Comparison of ENCODE assay signal across 19 cellular contexts in the genomic region with DNA sequence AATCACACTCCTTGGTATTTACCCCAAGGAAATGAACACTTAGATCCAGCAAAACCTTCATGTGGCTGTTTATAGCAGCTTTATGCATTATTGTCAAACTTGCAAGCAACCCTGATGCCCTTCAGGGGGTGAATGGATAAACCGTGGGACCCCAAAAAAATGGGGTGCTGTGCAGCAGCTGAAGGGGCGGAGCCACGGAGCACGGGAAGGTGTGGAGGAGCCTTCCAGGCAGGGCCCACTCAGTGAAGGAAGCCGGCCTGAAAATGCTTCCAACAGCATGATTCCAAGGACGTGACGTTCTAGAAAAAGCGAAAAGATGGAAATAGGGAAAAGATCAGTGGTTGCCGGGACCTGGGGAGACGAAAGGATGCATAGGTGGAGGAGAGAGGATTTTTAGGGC. TPM values are rescaled to one million over a fixed set of nuclear protein-coding genes. Genes with fewer than 3 reads are reported as not detected.
"Had no signal": no experiment of that assay in that cellular context is flagged by ENCODE, and none has a peak within 500 bp of the region (broad histone marks: within the 10 kb centered on the region; RNA-seq: fewer than 3 reads in every experiment).

No MANE protein-coding gene starts in this region.

- H3K4me3 Mint-ChIP-seq: naive thymus-derived CD4-positive, alpha-beta T cell; nephron progenitor cell had no signal

- ATAC-seq: heart left ventricle; left lung; naive thymus-derived CD4-positive, alpha-beta T cell; psoas muscle had no signal

- DNase-seq: cortex of kidney; effector CD8-positive, alpha-beta T cell; hippocampal formation; mesendoderm; nephron progenitor cell; retina; sigmoid colon; stimulated activated CD4-positive, alpha-beta T cell treated with anti-CD3 and anti-CD28 coated beads, Interleukin-12 subunit alpha, Interleukin-12 subunit beta, amount 100 ng/mL, for 4 hours; stimulated activated CD4-positive, alpha-beta T cell treated with anti-CD3 and anti-CD28 coated beads, Interleukin-2, amount 100 ng/mL, for 48 hours; stimulated activated naive CD4-positive, alpha-beta T cell treated with Interleukin-2 at 50 U/mL for 16 hours; upper lobe of left lung had no signal

- H3K9me3 ChIP-seq: heart left ventricle, left lung, psoas muscle, sigmoid colon, upper lobe of left lung, vagina had no signal

- H3K36me3 Mint-ChIP-seq: naive thymus-derived CD4-positive, alpha-beta T cell had no signal

RNA-seq across cellular contexts. Expression of a gene that starts 25.6 kb away (rescaled TPM):
- total RNA-seq: glomerular endothelial cell; left lung; lung microvascular endothelial cell; mononuclear cell; naive thymus-derived CD4-positive, alpha-beta T cell; upper lobe of left lung; vagina had no signal
